In the genomic region with DNA sequence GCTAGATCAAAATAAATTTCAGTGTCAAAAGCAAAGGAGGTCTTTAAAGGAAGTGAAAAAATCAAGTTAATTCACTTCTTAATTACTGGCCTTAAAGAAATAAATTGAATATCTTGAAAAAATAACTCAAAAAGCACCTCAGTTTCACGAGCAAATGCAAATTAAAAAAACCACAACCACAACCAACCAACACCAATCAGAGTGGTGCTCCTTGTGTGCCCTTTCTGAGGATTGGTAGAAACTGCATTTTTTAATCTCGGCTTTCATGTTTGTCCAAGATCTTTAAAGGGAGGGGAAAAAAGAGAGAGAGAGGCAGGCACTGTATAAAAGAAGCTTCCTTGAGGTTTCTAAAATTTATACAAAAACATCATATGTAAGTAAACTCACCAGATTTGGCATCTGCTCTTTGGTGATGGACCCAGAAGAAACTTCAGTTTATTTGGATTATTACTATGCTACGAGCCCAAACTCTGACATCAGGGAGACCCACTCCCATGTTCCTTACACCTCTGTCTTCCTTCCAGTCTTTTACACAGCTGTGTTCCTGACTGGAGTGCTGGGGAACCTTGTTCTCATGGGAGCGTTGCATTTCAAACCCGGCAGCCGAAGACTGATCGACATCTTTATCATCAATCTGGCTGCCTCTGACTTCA, we compare ENCODE assay signal across 9 cellular contexts. TPM values are rescaled to one million over a fixed set of nuclear protein-coding genes. Genes with fewer than 3 reads are reported as not detected.
A peak's percentile ranks its signal among the peaks of the same experiment; 100 is the strongest.
DNase-seq lines count a peak whose midpoint lies in the region; ATAC-seq and TF ChIP-seq lines count a peak whose summit lies in the region.
"Had no signal": no experiment of that assay in that cellular context is flagged by ENCODE, and none has a peak within 500 bp of the region (broad histone marks: within the 10 kb centered on the region; RNA-seq: fewer than 3 reads in every experiment).

A gene (plus strand): TSS at position 357 of the 653 bp plus-strand sequence. CDS start 56 bp downstream, at position 413.

- H3K4me1 Mint-ChIP-seq in effector memory CD8-positive, alpha-beta T cell (ENCODE audit: low read depth in 2 of 2), result peaks cover 2 to 7% of the 10 kb centered on the region in 2 donors
- H3K4me1 Mint-ChIP-seq in neural progenitor cell, result peaks cover 3% of the 10 kb centered on the region

- ATAC-seq in GM18499 (IDR thresholded peaks at IDR 0.05; ENCODE audit: insufficient read depth, unreplicated experiment), result peak; percentile 22
- ATAC-seq in GM21360 (IDR thresholded peaks at IDR 0.05; ENCODE audit: unreplicated experiment), result peak; percentile 25
- peak; percentile 38 for ATAC-seq in HG03354 (IDR thresholded peaks at IDR 0.05; ENCODE audit: poor library complexity, severe bottlenecking, unreplicated experiment)
- ATAC-seq in effector memory CD8-positive, alpha-beta T cell (replicated peaks), result no peak

- H3K27me3 ChIP-seq in adrenal gland, result no peaks in the 10 kb centered on the region
- H3K27me3 ChIP-seq in neural progenitor cell, result peaks cover 41% of the 10 kb centered on the region

- H3K27ac Mint-ChIP-seq in effector memory CD8-positive, alpha-beta T cell, result peak within 1 kb of the TSS in 1 of 2 donors; percentile 71
- no peak within 1 kb of the TSS for H3K27ac Mint-ChIP-seq in neural progenitor cell

- no peak for TF ChIP-seq POLR2A in adrenal gland (IDR thresholded peaks at IDR 0.05)

- TF ChIP-seq CTCF in adrenal gland (IDR thresholded peaks at IDR 0.05) (no peak), neural progenitor cell (IDR thresholded peaks at IDR 0.05) (no peak)

- H3K36me3 Mint-ChIP-seq in effector memory CD8-positive, alpha-beta T cell (ENCODE audit: insufficient read depth), result no peaks in the 10 kb centered on the region
- no peaks in the 10 kb centered on the region for H3K36me3 Mint-ChIP-seq in neural progenitor cell

- no peak within 1 kb of the TSS for H3K9ac ChIP-seq in neural progenitor cell

- no peaks in the 10 kb centered on the region for H3F3A ChIP-seq in neural progenitor cell (ENCODE audit: low read depth)

- no peak within 1 kb of the TSS for H3K4me2 ChIP-seq in neural progenitor cell

- peaks cover 4% of the 10 kb centered on the region for H4K20me1 ChIP-seq in neural progenitor cell (ENCODE audit: low read depth)

- H3K27me3 Mint-ChIP-seq in effector memory CD8-positive, alpha-beta T cell, result no peaks in the 10 kb centered on the region
- H3K27me3 Mint-ChIP-seq in neural progenitor cell (ENCODE audit: insufficient read depth, low read depth), result peaks cover 4% of the 10 kb centered on the region

- peak within 1 kb of the TSS; percentile 14 to 39 for H3K4me3 Mint-ChIP-seq in effector memory CD8-positive, alpha-beta T cell
- no peak within 1 kb of the TSS for H3K4me3 Mint-ChIP-seq in neural progenitor cell

- no peaks in the 10 kb centered on the region for H3K9me3 Mint-ChIP-seq in effector memory CD8-positive, alpha-beta T cell
- no peaks in the 10 kb centered on the region for H3K9me3 Mint-ChIP-seq in neural progenitor cell

- DNase-seq in effector memory CD8-positive, alpha-beta T cell, result no peak
- DNase-seq in adrenal gland, result no peak
- DNase-seq in nucleus accumbens (lab: John Stamatoyannopoulos, UW), result no peak
- DNase-seq in neural progenitor cell (ENCODE audit: low spot score), result no peak
- no peak for DNase-seq in NOMO-1 (lab: John Stamatoyannopoulos, UW; ENCODE audit: unreplicated experiment in 2 of 2)
- DNase-seq: anterior cingulate cortex had no signal

- H3K9me3 ChIP-seq in adrenal gland (replicated peaks in 1 of 3) (no peaks in the 10 kb centered on the region), neural progenitor cell (ENCODE audit: low read depth) (no peaks in the 10 kb centered on the region)

- intact Hi-C loops in adrenal gland (cut with DNase I), result no loop called here

- no peak within 1 kb of the TSS for H3K27ac ChIP-seq in adrenal gland
- H3K27ac ChIP-seq in neural progenitor cell, result no peak within 1 kb of the TSS

- H2AFZ ChIP-seq in neural progenitor cell (replicated peaks), result no peak within 1 kb of the TSS

- WGBS in adrenal gland, 4 donors, result 77 to 85% (median 83%) methylated on average over 7 of the region's 7 CpGs

- H3K4me3 ChIP-seq in adrenal gland (no peak within 1 kb of the TSS), neural progenitor cell (no peak within 1 kb of the TSS)

- H3K4me1 ChIP-seq in adrenal gland (replicated peaks in 1 of 2), result no peaks in the 10 kb centered on the region
- H3K4me1 ChIP-seq in neural progenitor cell, result peaks cover 17% of the 10 kb centered on the region

- no peaks in the 10 kb centered on the region for H3K79me2 ChIP-seq in neural progenitor cell (ENCODE audit: low read depth)

- no peaks in the 10 kb centered on the region for H3K36me3 ChIP-seq in adrenal gland (replicated peaks in 1 of 2)
- no peaks in the 10 kb centered on the region for H3K36me3 ChIP-seq in neural progenitor cell

RNA-seq across cellular contexts. Expression of the gene that starts here (rescaled TPM):
- total RNA-seq in adrenal gland, result under 1 TPM in 2 of 8 donors, not detected in 6; 0.14 to 0.39 TPM
- polyA plus RNA-seq in adrenal gland, result not detected
- total RNA-seq in neural progenitor cell (ENCODE audit: low replicate concordance), result not detected in 2 replicates
